Comparison of ENCODE assay signal across 28 cellular contexts in the genomic region with DNA sequence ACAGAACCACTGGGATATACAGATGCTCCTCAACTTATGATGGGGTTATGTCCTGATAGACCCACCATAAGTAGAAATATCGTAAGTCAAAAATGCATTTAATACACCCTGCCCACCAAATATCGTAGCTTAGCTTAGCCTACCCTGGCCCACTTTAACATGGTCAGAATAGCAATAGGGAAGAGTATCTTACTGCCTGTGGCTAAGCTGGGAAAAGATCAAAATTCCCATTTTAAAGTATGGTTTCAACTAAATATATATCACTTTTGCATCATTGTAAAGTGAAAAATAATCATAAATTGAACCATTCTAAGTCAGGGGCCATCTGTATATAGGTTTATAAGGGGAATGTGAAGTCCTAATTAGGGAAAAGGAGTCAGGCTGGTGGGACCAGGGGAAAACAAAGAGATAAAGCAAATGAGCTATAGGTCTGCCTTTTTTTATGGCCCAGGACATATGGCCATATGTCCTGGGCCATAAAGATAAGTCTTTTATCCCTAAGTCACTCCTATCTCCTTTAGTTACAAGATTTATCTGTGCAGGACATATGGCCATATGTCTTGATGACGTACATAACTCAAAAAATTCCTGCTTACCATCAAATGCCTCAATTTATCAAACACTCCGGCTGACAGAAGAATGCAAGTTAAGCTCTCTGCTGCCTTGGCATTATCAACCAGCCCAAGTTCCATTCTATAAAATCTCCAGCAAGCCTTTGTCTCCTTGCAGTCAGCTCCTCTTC. TPM values are rescaled to one million over a fixed set of nuclear protein-coding genes. Genes with fewer than 3 reads are reported as not detected.
"Had no signal": no experiment of that assay in that cellular context is flagged by ENCODE, and none has a peak within 500 bp of the region (broad histone marks: within the 10 kb centered on the region; RNA-seq: fewer than 3 reads in every experiment).

No MANE protein-coding gene starts in this region.

- H3K27ac ChIP-seq: ascending aorta, brain microvascular endothelial cell, lower lobe of right lung, neural progenitor cell, sigmoid colon, testis, vagina had no signal

- H3K4me3 Mint-ChIP-seq: activated CD4-positive, alpha-beta T cell treated with anti-CD3 and anti-CD28 coated beads, Interleukin-2, amount 10 ng/mL, durations not matched to agents 7 days and 5 days; activated CD8-positive, alpha-beta memory T cell treated with anti-CD3 and anti-CD28 coated beads, Interleukin-2, amount 10 ng/mL, durations not matched to agents 7 days and 5 days; activated CD8-positive, alpha-beta T cell treated with anti-CD3 and anti-CD28 coated beads for 36 hours; naive thymus-derived CD4-positive, alpha-beta T cell; neural progenitor cell; type B pancreatic cell had no signal

- H3K4me3 ChIP-seq: ascending aorta, lower lobe of right lung, neural progenitor cell, sigmoid colon, testis, vagina had no signal

- H3K27me3 ChIP-seq: ascending aorta, brain microvascular endothelial cell, neural progenitor cell, sigmoid colon, testis, vagina had no signal

- H3K27me3 Mint-ChIP-seq: activated CD8-positive, alpha-beta T cell treated with anti-CD3 and anti-CD28 coated beads for 36 hours had no signal

- H3K4me1 ChIP-seq: ascending aorta, lower lobe of right lung, neural progenitor cell, sigmoid colon, testis, vagina had no signal

- DNase-seq: activated CD4-positive, alpha-beta T cell treated with anti-CD3 and anti-CD28 coated beads, Interleukin-2, amount 10 ng/mL, durations not matched to agents 7 days and 5 days; activated CD4-positive, CD25-positive, alpha-beta regulatory T cell treated with anti-CD3 and anti-CD28 coated beads, Interleukin-2, amount 50 U/mL, for 72 hours; activated CD8-positive, alpha-beta memory T cell treated with anti-CD3 and anti-CD28 coated beads, Interleukin-2, amount 10 ng/mL, durations not matched to agents 7 days and 5 days; activated CD8-positive, alpha-beta T cell treated with anti-CD3 and anti-CD28 coated beads for 36 hours; brain microvascular endothelial cell; caudate nucleus; dermis blood vessel endothelial cell; effector CD8-positive, alpha-beta T cell; foreskin melanocyte; lower lobe of right lung; mesendoderm; naive thymus-derived CD4-positive, alpha-beta T cell; sigmoid colon; stimulated activated CD4-positive, alpha-beta T cell treated with anti-CD3 and anti-CD28 coated beads, Interleukin-4, amount 100 ng/mL, for 1 hour; stimulated activated naive CD4-positive, alpha-beta T cell; testis had no signal

- H3K4me1 Mint-ChIP-seq: neural progenitor cell had no signal

- H3K4me2 ChIP-seq: neural progenitor cell had no signal

- H3K9ac ChIP-seq: neural progenitor cell had no signal

- H2AFZ ChIP-seq: neural progenitor cell had no signal

- ATAC-seq: activated CD8-positive, alpha-beta memory T cell treated with anti-CD3 and anti-CD28 coated beads, Interleukin-2, amount 10 ng/mL, durations not matched to agents 7 days and 5 days; activated CD8-positive, alpha-beta T cell treated with anti-CD3 and anti-CD28 coated beads for 36 hours; activated naive CD4-positive, alpha-beta T cell treated with anti-CD3 and anti-CD28 coated beads, Interleukin-2, amount 50 U/mL, for 72 hours; left lobe of liver; lower lobe of right lung; naive thymus-derived CD4-positive, alpha-beta T cell had no signal

- H3K27ac Mint-ChIP-seq: activated CD4-positive, alpha-beta T cell treated with anti-CD3 and anti-CD28 coated beads, Interleukin-2, amount 10 ng/mL, durations not matched to agents 7 days and 5 days; activated CD8-positive, alpha-beta memory T cell treated with anti-CD3 and anti-CD28 coated beads, Interleukin-2, amount 10 ng/mL, durations not matched to agents 7 days and 5 days; activated CD8-positive, alpha-beta T cell treated with anti-CD3 and anti-CD28 coated beads for 36 hours; activated naive CD4-positive, alpha-beta T cell treated with anti-CD3 and anti-CD28 coated beads, Interleukin-2, amount 50 U/mL, for 72 hours; naive thymus-derived CD4-positive, alpha-beta T cell; neural progenitor cell; type B pancreatic cell had no signal

- H3K36me3 ChIP-seq: ascending aorta, brain microvascular endothelial cell, lower lobe of right lung, neural progenitor cell, sigmoid colon, vagina had no signal

- H3K9me3 ChIP-seq: ascending aorta, lower lobe of right lung, sigmoid colon, testis, vagina had no signal

- H3K36me3 Mint-ChIP-seq: activated CD8-positive, alpha-beta memory T cell treated with anti-CD3 and anti-CD28 coated beads, Interleukin-2, amount 10 ng/mL, durations not matched to agents 7 days and 5 days; naive thymus-derived CD4-positive, alpha-beta T cell; neural progenitor cell; type B pancreatic cell had no signal

- H3K9me3 Mint-ChIP-seq: activated CD4-positive, alpha-beta T cell treated with anti-CD3 and anti-CD28 coated beads, Interleukin-2, amount 10 ng/mL, durations not matched to agents 7 days and 5 days; neural progenitor cell; type B pancreatic cell had no signal

RNA-seq across cellular contexts. Expression of a gene that starts 11.2 kb away (rescaled TPM):
- total RNA-seq: activated CD4-positive, alpha-beta T cell treated with anti-CD3 and anti-CD28 coated beads, Interleukin-2, amount 10 ng/mL, durations not matched to agents 7 days and 5 days; activated CD8-positive, alpha-beta memory T cell treated with anti-CD3 and anti-CD28 coated beads, Interleukin-2, amount 10 ng/mL, durations not matched to agents 7 days and 5 days; activated CD8-positive, alpha-beta T cell treated with anti-CD3 and anti-CD28 coated beads for 36 hours; activated naive CD4-positive, alpha-beta T cell treated with anti-CD3 and anti-CD28 coated beads, Interleukin-2, amount 50 U/mL, for 72 hours; ascending aorta; dermis blood vessel endothelial cell; kidney epithelial cell; lower lobe of right lung; naive thymus-derived CD4-positive, alpha-beta T cell; omental fat pad; posterior vena cava; renal cortical epithelial cell; sigmoid colon; vagina had no signal
- polyA plus RNA-seq: adipose tissue; esophagus; naive thymus-derived CD4-positive, alpha-beta T cell; sigmoid colon had no signal

RNA-seq across cellular contexts. Expression of a gene that starts 44.3 kb away (rescaled TPM):
- total RNA-seq: activated CD4-positive, alpha-beta T cell treated with anti-CD3 and anti-CD28 coated beads, Interleukin-2, amount 10 ng/mL, durations not matched to agents 7 days and 5 days; activated CD8-positive, alpha-beta memory T cell treated with anti-CD3 and anti-CD28 coated beads, Interleukin-2, amount 10 ng/mL, durations not matched to agents 7 days and 5 days; activated CD8-positive, alpha-beta T cell treated with anti-CD3 and anti-CD28 coated beads for 36 hours; activated naive CD4-positive, alpha-beta T cell treated with anti-CD3 and anti-CD28 coated beads, Interleukin-2, amount 50 U/mL, for 72 hours; kidney epithelial cell; vagina had no signal
- polyA plus RNA-seq: naive thymus-derived CD4-positive, alpha-beta T cell had no signal

RNA-seq across cellular contexts. Expression of a gene that starts 57.1 kb away (rescaled TPM):
- total RNA-seq: activated CD8-positive, alpha-beta T cell treated with anti-CD3 and anti-CD28 coated beads for 36 hours; activated naive CD4-positive, alpha-beta T cell treated with anti-CD3 and anti-CD28 coated beads, Interleukin-2, amount 50 U/mL, for 72 hours; ascending aorta had no signal
